Comparison of ENCODE assay signal across 8 cellular contexts in genomic region chr9:133478851-133479711, GRCh38. TPM values are rescaled to one million over a fixed set of nuclear protein-coding genes. Genes with fewer than 3 reads are reported as not detected.
DNase-seq lines count a peak whose midpoint lies in the region; ATAC-seq and TF ChIP-seq lines count a peak whose summit lies in the region.

A gene with protein sequence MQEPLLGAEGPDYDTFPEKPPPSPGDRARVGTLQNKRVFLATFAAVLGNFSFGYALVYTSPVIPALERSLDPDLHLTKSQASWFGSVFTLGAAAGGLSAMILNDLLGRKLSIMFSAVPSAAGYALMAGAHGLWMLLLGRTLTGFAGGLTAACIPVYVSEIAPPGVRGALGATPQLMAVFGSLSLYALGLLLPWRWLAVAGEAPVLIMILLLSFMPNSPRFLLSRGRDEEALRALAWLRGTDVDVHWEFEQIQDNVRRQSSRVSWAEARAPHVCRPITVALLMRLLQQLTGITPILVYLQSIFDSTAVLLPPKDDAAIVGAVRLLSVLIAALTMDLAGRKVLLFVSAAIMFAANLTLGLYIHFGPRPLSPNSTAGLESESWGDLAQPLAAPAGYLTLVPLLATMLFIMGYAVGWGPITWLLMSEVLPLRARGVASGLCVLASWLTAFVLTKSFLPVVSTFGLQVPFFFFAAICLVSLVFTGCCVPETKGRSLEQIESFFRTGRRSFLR (minus strand): TSS chr9:133479099. CDS start chr9:133479059, 40 bp downstream.

- H3K4me1 ChIP-seq in hepatocyte (ENCODE audit: insufficient read depth) (peaks cover 7% of the 10 kb centered on the region), vagina (peaks cover 16% of the 10 kb centered on the region)

- H3K27me3 ChIP-seq in hepatocyte = peaks cover 4% of the 10 kb centered on the region
- H3K27me3 ChIP-seq in vagina = no peaks in the 10 kb centered on the region

- in situ Hi-C loops in astrocyte of the cerebellum (cut with HindIII; ENCODE audit: low sequenced_read_pairs) = no loop called here

- 2% methylated on average over 81 of the region's 84 CpGs for WGBS in hepatocyte (ENCODE audit: low lambda C conversion rate, missing lambda C conversion rate)

- H2AFZ ChIP-seq in hepatocyte = peak within 1 kb of the TSS; percentile 93

- H3K79me2 ChIP-seq in hepatocyte = no peaks in the 10 kb centered on the region

- DNase-seq in NCI-H146 (lab: John Stamatoyannopoulos, UW) = peak; percentile 82
- DNase-seq in T1000 (lab: John Stamatoyannopoulos, UW) = peak; percentile 70
- no peak for DNase-seq in astrocyte of the cerebellum (ENCODE audit: low read depth)
- DNase-seq in hepatocyte (ENCODE audit: low spot score) = peak; percentile 92
- DNase-seq in renal cortical epithelial cell (ENCODE audit: low read depth) = peak; percentile 43
- no peak for DNase-seq in vagina (ENCODE audit: extremely low spot score in 2 of 2)

- H3K27ac ChIP-seq in hepatocyte (no peak within 1 kb of the TSS), vagina (no peak within 1 kb of the TSS)

- H3K9me3 ChIP-seq in hepatocyte (ENCODE audit: low read depth) (no peaks in the 10 kb centered on the region), vagina (no peaks in the 10 kb centered on the region)

- H4K20me1 ChIP-seq in hepatocyte (ENCODE audit: insufficient read depth, poor library complexity, severe bottlenecking) = no peaks in the 10 kb centered on the region

- intact Hi-C loops in vagina (cut with DNase I) = no loop called here

- H3K9me2 ChIP-seq in hepatocyte (replicated peaks; ENCODE audit: insufficient read depth) = no peaks in the 10 kb centered on the region

- peak within 1 kb of the TSS; percentile 57 for H3K4me3 ChIP-seq in astrocyte of the cerebellum (ENCODE audit: low read depth, low read length)
- H3K4me3 ChIP-seq in hepatocyte = peak within 1 kb of the TSS; percentile 64
- peak within 1 kb of the TSS; percentile 54 to 85 for H3K4me3 ChIP-seq in vagina

- TF ChIP-seq CTCF in astrocyte of the cerebellum (IDR thresholded peaks at IDR 0.05; ENCODE audit: low read depth, low read length, missing control alignments) (no peak), hepatocyte (IDR thresholded peaks at IDR 0.05; ENCODE audit: poor library complexity) (no peak), vagina (IDR thresholded peaks at IDR 0.05) (no peak)

- no peaks in the 10 kb centered on the region for H3K36me3 ChIP-seq in hepatocyte (replicated peaks; ENCODE audit: insufficient read depth, low read depth)
- no peaks in the 10 kb centered on the region for H3K36me3 ChIP-seq in vagina

- ATAC-seq in GM18502 (IDR thresholded peaks at IDR 0.05; ENCODE audit: poor library complexity, unreplicated experiment) (peak; percentile 90), HG02840 (IDR thresholded peaks at IDR 0.05; ENCODE audit: low FRiP score, unreplicated experiment) (peak; percentile 92)

- no peak for TF ChIP-seq POLR2A in vagina (IDR thresholded peaks at IDR 0.05)

- peak within 1 kb of the TSS; percentile 98 for H3K4me2 ChIP-seq in hepatocyte

RNA-seq across cellular contexts. Expression of the gene that starts here (rescaled TPM):
- total RNA-seq in hepatocyte = 5.7 and 7.3 TPM in 2 replicates
- 10.6 and 14.8 TPM in 2 replicates for polyA plus RNA-seq in hepatocyte
- 21.7 and 60.1 TPM in 2 replicates for total RNA-seq in renal cortical epithelial cell
- total RNA-seq in vagina = 3.7 TPM

Comparison
In these comparisons a context has a peak if more than half of its experiments do, and no peak if none do; other contexts are left out.
1. DNase-seq: peak in NCI-H146 (single experiment), T1000 (single experiment), hepatocyte (single experiment) and renal cortical epithelial cell (single experiment); none in astrocyte of the cerebellum (single experiment) and vagina (0 of 2).
2. Peak in every context shown above with its lines, with median percentiles within 50 percentile points of each other: H3K4me3 ChIP-seq.